2 cellular contexts compared by ENCODE assay signal in genomic region chr13:42855416-42855815, GRCh38.
TF ChIP-seq lines count a peak whose summit lies in the region.

No MANE protein-coding gene starts in this region.

TF ChIP-seq in GM23338, 12 proteins besides CTCF, POLR2A, EP300 and RAD21:
- no peak for TF ChIP-seq ZNF114 (CRISPR knock-in tag; IDR thresholded peaks at IDR 0.05)
- no peak for TF ChIP-seq ETS1 (IDR thresholded peaks at IDR 0.05)
- no peak for TF ChIP-seq POLR2AphosphoS5 (IDR thresholded peaks at IDR 0.05; ENCODE audit: low read depth)
- TF ChIP-seq STAT1 (IDR thresholded peaks at IDR 0.05; ENCODE audit: unreplicated experiment) = no peak
- no peak for TF ChIP-seq CREB1 (CRISPR knock-in tag; IDR thresholded peaks at IDR 0.05; ENCODE audit: low read depth)
- no peak for TF ChIP-seq ZNF462 (CRISPR knock-in tag; IDR thresholded peaks at IDR 0.05)
- no peak for TF ChIP-seq REST (IDR thresholded peaks at IDR 0.05; ENCODE audit: unreplicated experiment)
- TF ChIP-seq ZNF331 (CRISPR knock-in tag; IDR thresholded peaks at IDR 0.05; ENCODE audit: low read depth) = no peak
- no peak for TF ChIP-seq EZH2 (IDR thresholded peaks at IDR 0.05; ENCODE audit: low read depth, unreplicated experiment)
- no peak for TF ChIP-seq EZH2phosphoT487 (IDR thresholded peaks at IDR 0.05; ENCODE audit: unreplicated experiment)
- no peak for TF ChIP-seq JUNB (IDR thresholded peaks at IDR 0.05; ENCODE audit: unreplicated experiment)
- TF ChIP-seq NANOG (IDR thresholded peaks at IDR 0.05; ENCODE audit: borderline replicate concordance) = no peak

TF ChIP-seq in GM12878, 131 proteins besides CTCF, POLR2A, EP300 and RAD21:
- no peak for TF ChIP-seq MYB (IDR thresholded peaks at IDR 0.05; ENCODE audit: borderline replicate concordance, low read depth, low read length)
- TF ChIP-seq NR2F1 (conservative IDR thresholded peaks at IDR 0.05) = peak; percentile 56; the same call in 1 of the 2 replicates
- no peak for TF ChIP-seq RB1 (IDR thresholded peaks at IDR 0.05; ENCODE audit: borderline replicate concordance)
- TF ChIP-seq HDAC6 (IDR thresholded peaks at IDR 0.05; ENCODE audit: unreplicated experiment) = no peak
TF ChIP-seq in GM12878: peak in this region for 1.
